ENCODE assay signal across 8 cellular contexts in the genomic region with DNA sequence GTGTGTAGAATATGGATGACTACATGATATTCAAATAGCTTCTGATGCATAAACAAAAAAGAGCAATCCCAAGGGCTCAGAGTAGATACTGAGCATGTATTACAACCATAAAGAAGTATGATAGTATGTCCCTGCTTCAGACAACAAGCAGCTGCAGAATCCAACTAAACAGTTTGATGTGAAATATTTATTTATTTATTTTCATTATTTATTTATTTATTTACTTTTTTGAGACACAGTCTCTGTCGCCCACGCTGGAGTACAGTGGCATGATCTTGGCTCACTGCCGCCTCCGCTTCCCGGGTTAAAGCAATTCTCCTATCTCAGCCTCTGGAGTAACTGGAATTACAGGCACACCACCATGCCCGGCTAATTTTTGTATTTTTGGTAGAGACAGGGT.
"Had no signal": no experiment of that assay in that cellular context is flagged by ENCODE, and none has a peak within 500 bp of the region (broad histone marks: within the 10 kb centered on the region; RNA-seq: fewer than 3 reads in every experiment).

No MANE protein-coding gene starts in this region.

- ATAC-seq: GM12878 had no signal

- FAIRE-seq: G401.6, GM12878, GM12891, GM12892, GM18507, GM19239 had no signal

- DNase-seq: GDM1, GF-D8 had no signal

- H3K4me3 ChIP-seq: GM12878 had no signal
